Comparison of ENCODE assay signal across 8 cellular contexts in the genomic region with DNA sequence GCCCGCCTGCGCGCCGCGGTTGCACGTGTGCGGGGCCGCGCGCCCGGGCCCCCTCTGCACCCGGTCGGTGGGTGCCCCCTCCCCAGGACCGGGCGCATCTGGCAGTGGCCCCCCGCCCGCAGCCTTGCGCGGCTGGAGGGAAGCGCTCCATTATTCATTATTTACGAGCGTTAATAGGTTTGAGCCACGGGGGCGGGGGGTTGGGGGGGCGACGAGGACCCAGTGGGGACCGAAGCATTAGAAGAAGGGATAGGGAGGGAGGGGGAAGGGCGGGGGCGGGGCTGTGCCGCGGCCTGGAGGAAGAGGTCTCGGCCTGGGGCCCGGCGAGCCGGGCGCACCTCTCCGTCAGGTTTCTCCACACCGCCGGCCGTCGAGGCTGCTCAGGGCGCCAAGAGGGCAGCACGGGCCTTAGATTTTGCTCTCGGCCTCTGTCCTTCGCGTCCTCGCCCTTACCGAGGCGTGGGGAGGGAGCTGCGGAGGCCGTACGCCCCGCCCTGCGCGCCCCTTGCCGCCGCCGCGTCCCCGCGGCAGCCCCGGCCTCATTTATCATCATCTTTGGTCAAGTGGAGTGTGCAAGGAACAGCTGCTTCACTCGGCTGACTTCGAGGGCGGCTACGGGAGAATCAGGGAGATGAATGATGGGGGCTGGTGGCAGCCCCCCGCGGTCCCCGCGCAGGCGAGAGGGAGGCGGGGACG. TPM values are rescaled to one million over a fixed set of nuclear protein-coding genes. Genes with fewer than 3 reads are reported as not detected.
A peak's percentile ranks its signal among the peaks of the same experiment; 100 is the strongest.
DNase-seq lines count a peak whose midpoint lies in the region; ATAC-seq and TF ChIP-seq lines count a peak whose summit lies in the region.

No MANE protein-coding gene starts in this region.

- WGBS in mesendoderm (ENCODE audit: extremely low coverage, insufficient coverage, low lambda C conversion rate): no CpG with 5 or more reads among the region's 73 CpGs
- WGBS in urinary bladder: under 1% methylated on average over 72 of the region's 73 CpGs

- H3K36me3 ChIP-seq in mesendoderm (ENCODE audit: control insufficient read depth, insufficient read depth, low read length) (no peaks in the 10 kb centered on the region), urinary bladder (ENCODE audit: insufficient read depth) (no peaks in the 10 kb centered on the region)

- no peak overlapping the region for H3K27ac Mint-ChIP-seq in chondrocyte (ENCODE audit: unreplicated experiment)

- no peaks in the 10 kb centered on the region for H3K27me3 Mint-ChIP-seq in chondrocyte (ENCODE audit: low read depth)

- H3K9ac ChIP-seq in mesendoderm (ENCODE audit: low read length): peak overlapping the region; percentile 79

- peak overlapping the region; percentile 45 for H2BK120ac ChIP-seq in mesendoderm (ENCODE audit: low read depth, low read length)

- H2BK5ac ChIP-seq in mesendoderm (ENCODE audit: low read length): no peak overlapping the region

- H3K36me3 Mint-ChIP-seq in chondrocyte (ENCODE audit: low read depth): no peaks in the 10 kb centered on the region

- no peaks in the 10 kb centered on the region for H3K79me2 ChIP-seq in mesendoderm (ENCODE audit: control insufficient read depth, insufficient read depth, low read length)

- no peak overlapping the region for H2AK5ac ChIP-seq in mesendoderm (ENCODE audit: low read length)

- no peak overlapping the region for H4K5ac ChIP-seq in mesendoderm (ENCODE audit: low read length)

- peak overlapping the region; percentile 80 for H3K4me2 ChIP-seq in mesendoderm (ENCODE audit: low read length)

- H2BK15ac ChIP-seq in mesendoderm (replicated peaks; ENCODE audit: low read depth): no peak overlapping the region

- H3K4ac ChIP-seq in mesendoderm (ENCODE audit: low read depth, low read length): peak overlapping the region; percentile 46

- H3K18ac ChIP-seq in mesendoderm (ENCODE audit: low read length): peak overlapping the region; percentile 62

- no peak overlapping the region for H3K23ac ChIP-seq in mesendoderm (ENCODE audit: low read length)

- no peaks in the 10 kb centered on the region for H3K27me3 ChIP-seq in mesendoderm (ENCODE audit: insufficient read depth, low read length, poor library complexity)

- H3K79me1 ChIP-seq in mesendoderm (ENCODE audit: low read length): no peaks in the 10 kb centered on the region

- DNase-seq in stimulated activated CD4-positive, alpha-beta T cell treated with anti-CD3 and anti-CD28 coated beads, Interleukin-15, amount 100 ng/mL, for 24 hours: peak; percentile 22
- DNase-seq in stimulated activated CD4-positive, alpha-beta T cell treated with anti-CD3 and anti-CD28 coated beads, Interleukin-4, amount 100 ng/mL, for 1 hour: no peak
- peak; percentile 39 to 78 for DNase-seq in NCI-H446 (lab: John Stamatoyannopoulos, UW)
- DNase-seq in chondrocyte (ENCODE audit: low spot score): no peak
- peak; percentile 64 for DNase-seq in mesendoderm

- H3K56ac ChIP-seq in mesendoderm (ENCODE audit: low read length): peak overlapping the region; percentile 96

- peak overlapping the region; percentile 59 for H3K4me3 Mint-ChIP-seq in chondrocyte (ENCODE audit: unreplicated experiment)

- TF ChIP-seq CTCF in chondrocyte (IDR thresholded peaks at IDR 0.05): no peak

- ATAC-seq in HG03045 (IDR thresholded peaks at IDR 0.05; ENCODE audit: unreplicated experiment): no peak
- no peak for ATAC-seq in HG03442 (IDR thresholded peaks at IDR 0.05; ENCODE audit: unreplicated experiment)

- peaks cover 8% of the 10 kb centered on the region for H3K4me1 ChIP-seq in mesendoderm (ENCODE audit: control insufficient read depth, low read depth, low read length)
- H3K4me1 ChIP-seq in urinary bladder (ENCODE audit: insufficient read depth): no peaks in the 10 kb centered on the region

- no peak overlapping the region for H4K8ac ChIP-seq in mesendoderm (ENCODE audit: low read depth, low read length)

- H3K4me3 ChIP-seq in mesendoderm (ENCODE audit: low read length): peak overlapping the region; percentile 64
- peak overlapping the region; percentile 65 for H3K4me3 ChIP-seq in urinary bladder (ENCODE audit: low read depth, low read length)

- peaks cover 44% of the 10 kb centered on the region for H3K4me1 Mint-ChIP-seq in chondrocyte (ENCODE audit: low read depth)

- H3K27ac ChIP-seq in mesendoderm (ENCODE audit: low read depth, low read length) (peak overlapping the region; percentile 36), urinary bladder (ENCODE audit: low read depth) (peak overlapping the region; percentile 61)

- no peaks in the 10 kb centered on the region for H3K9me3 Mint-ChIP-seq in chondrocyte (ENCODE audit: low read depth)

RNA-seq across cellular contexts. Expression of a gene that starts 54.2 kb away (rescaled TPM):
- 22.8 to 26.7 TPM (median 23.4 TPM) in 3 replicates for total RNA-seq in chondrocyte
- 59.1 TPM for polyA plus RNA-seq in mesendoderm (2013, experiment 1 of 2)
- polyA plus RNA-seq in mesendoderm (2013, experiment 2 of 2): 55.4 TPM
- total RNA-seq in urinary bladder: 21.1 TPM
- 56.2 TPM for polyA plus RNA-seq in urinary bladder

Comparison
In these comparisons a context has a peak if more than half of its experiments do, and no peak if none do; other contexts are left out.
1. DNase-seq: peak in stimulated activated CD4-positive, alpha-beta T cell treated with anti-CD3 and anti-CD28 coated beads, Interleukin-15, amount 100 ng/mL, for 24 hours (single experiment), NCI-H446 (2 of 2) and mesendoderm (single experiment); none in stimulated activated CD4-positive, alpha-beta T cell treated with anti-CD3 and anti-CD28 coated beads, Interleukin-4, amount 100 ng/mL, for 1 hour (single experiment) and chondrocyte (single experiment).